15 cellular contexts compared by ENCODE assay signal in genomic region chr4:87416965-87417364, GRCh38. TPM values are rescaled to one million over a fixed set of nuclear protein-coding genes. Genes with fewer than 3 reads are reported as not detected.
DNase-seq lines count a peak whose midpoint lies in the region; ATAC-seq and TF ChIP-seq lines count a peak whose summit lies in the region.
"Had no signal": no experiment of that assay in that cellular context is flagged by ENCODE, and none has a peak within 500 bp of the region (broad histone marks: within the 10 kb centered on the region; RNA-seq: fewer than 3 reads in every experiment).

No MANE protein-coding gene starts in this region.

- no peak overlapping the region for H3K9ac ChIP-seq in colonic mucosa (ENCODE audit: low read depth in 2 of 2, low read length in 2 of 2)
- H3K9ac ChIP-seq in liver (ENCODE audit: low read depth in 1 of 2, low read length in 2 of 2): no peak overlapping the region
- no peak overlapping the region for H3K9ac ChIP-seq in mucosa of rectum (ENCODE audit: low read depth in 1 of 2, low read length in 2 of 2)
- H3K9ac ChIP-seq: BLaER1 had no signal

- H3K4me3 ChIP-seq in ACC112 (ENCODE audit: low read depth, low read length) (no peak overlapping the region), colonic mucosa (no peak overlapping the region), liver (ENCODE audit: low read depth in 1 of 3, low read length in 3 of 3) (no peak overlapping the region), mucosa of rectum (ENCODE audit: low read length in 2 of 2) (no peak overlapping the region), BE2C (ENCODE audit: low read depth, low read length) (no peak overlapping the region), body of pancreas (no peak overlapping the region)
- H3K4me3 ChIP-seq: BLaER1 had no signal

- peak; percentile 74 for DNase-seq in colonic mucosa
- no peak for DNase-seq in BE2C
- no peak for DNase-seq in NCI-H1694 treated with DMSO at 0.1 percent for 48 hours (lab: John Stamatoyannopoulos, UW)
- DNase-seq in GM19240 (ENCODE audit: insufficient read length, low spot score): no peak
- no peak for DNase-seq in body of pancreas
- DNase-seq: AML-193; CD4-positive, alpha-beta memory T cell; DMS153; DMS79; GDM1; H9 had no signal

- no peaks in the 10 kb centered on the region for H3K36me3 ChIP-seq in ACC112 (ENCODE audit: insufficient read depth, low read length)
- H3K36me3 ChIP-seq in colonic mucosa: no peaks in the 10 kb centered on the region
- H3K36me3 ChIP-seq in liver (ENCODE audit: control insufficient read depth in 4 of 4, insufficient read depth in 3 of 4, low read depth in 1 of 4, low read length in 3 of 4): no peaks in the 10 kb centered on the region
- no peaks in the 10 kb centered on the region for H3K36me3 ChIP-seq in mucosa of rectum (ENCODE audit: control insufficient read depth in 2 of 2, insufficient read depth in 2 of 2, low read length in 2 of 2)
- H3K36me3 ChIP-seq in BE2C: no peaks in the 10 kb centered on the region
- no peaks in the 10 kb centered on the region for H3K36me3 ChIP-seq in body of pancreas (replicated peaks in 1 of 2; ENCODE audit: insufficient read depth in 1 of 2, low read depth in 2 of 2)
- H3K36me3 ChIP-seq: BLaER1 had no signal

- H3K27ac ChIP-seq in ACC112 (ENCODE audit: low read depth, low read length): no peak overlapping the region
- H3K27ac ChIP-seq in colonic mucosa: peak overlapping the region; percentile 32
- H3K27ac ChIP-seq in liver (ENCODE audit: low read depth in 1 of 2, low read length in 2 of 2): peak overlapping the region; percentile 77 to 83
- peak overlapping the region; percentile 26 to 66 for H3K27ac ChIP-seq in mucosa of rectum (ENCODE audit: low read depth in 2 of 2, low read length in 2 of 2)
- no peak overlapping the region for H3K27ac ChIP-seq in body of pancreas
- H3K27ac ChIP-seq: BLaER1 had no signal

- H3K4me1 ChIP-seq in ACC112 (ENCODE audit: control insufficient read depth, insufficient read depth, low read length, unreplicated experiment) (no peaks in the 10 kb centered on the region), colonic mucosa (peaks cover 3% of the 10 kb centered on the region), liver (ENCODE audit: control insufficient read depth in 4 of 4, insufficient read depth in 4 of 4, low read length in 3 of 4) (peaks cover 13 to 53% (median 41%) of the 10 kb centered on the region in 4 donors), mucosa of rectum (ENCODE audit: control insufficient read depth in 2 of 2, insufficient read depth in 2 of 2, low read length in 2 of 2) (peaks cover 7 to 47% of the 10 kb centered on the region in 2 donors), BE2C (no peaks in the 10 kb centered on the region), body of pancreas (peaks cover 40% of the 10 kb centered on the region)

- 24% methylated on average over 3 of the region's 3 CpGs for WGBS in liver
- WGBS in body of pancreas, 2 donors: 42 to 60% methylated on average over 3 of the region's 3 CpGs

- TF ChIP-seq CTCF in colonic mucosa (IDR thresholded peaks at IDR 0.05) (no peak), liver (IDR thresholded peaks at IDR 0.05; ENCODE audit: low read depth, low read length, missing input control) (no peak), BE2C (IDR thresholded peaks at IDR 0.05; ENCODE audit: low read depth, low read length) (no peak), body of pancreas (IDR thresholded peaks at IDR 0.05) (no peak)

- no peaks in the 10 kb centered on the region for H3K79me2 ChIP-seq in ACC112 (ENCODE audit: control insufficient read depth, insufficient read depth, low read length, unreplicated experiment)

- H3K9me3 ChIP-seq in colonic mucosa (no peaks in the 10 kb centered on the region), liver (ENCODE audit: control insufficient read depth in 4 of 4, low read length in 3 of 4) (no peaks in the 10 kb centered on the region), mucosa of rectum (ENCODE audit: control insufficient read depth in 2 of 2, low read length in 2 of 2) (no peaks in the 10 kb centered on the region), BE2C (no peaks in the 10 kb centered on the region), body of pancreas (no peaks in the 10 kb centered on the region)

- H3K27me3 ChIP-seq in ACC112 (ENCODE audit: insufficient read depth, low read length) (no peaks in the 10 kb centered on the region), colonic mucosa (no peaks in the 10 kb centered on the region), liver (ENCODE audit: control insufficient read depth in 4 of 4, insufficient read depth in 4 of 4, low read length in 3 of 4) (no peaks in the 10 kb centered on the region), mucosa of rectum (ENCODE audit: control insufficient read depth in 2 of 2, insufficient read depth in 2 of 2, low read length in 2 of 2) (no peaks in the 10 kb centered on the region), BE2C (no peaks in the 10 kb centered on the region), body of pancreas (no peaks in the 10 kb centered on the region)
- H3K27me3 ChIP-seq: BLaER1 had no signal

- intact Hi-C loops in colonic mucosa (cut with DNase I): no loop called here
- intact Hi-C loops in body of pancreas (cut with DNase I): no loop called here

- no peak for TF ChIP-seq POLR2A in body of pancreas (IDR thresholded peaks at IDR 0.05)

- H2AFZ ChIP-seq in ACC112 (ENCODE audit: low read length, unreplicated experiment): peak overlapping the region; percentile 17

- no peak for ATAC-seq in body of pancreas

- peak; percentile 12 to 29 for TF ChIP-seq RAD21 in liver (IDR thresholded peaks at IDR 0.05)

TF ChIP-seq in liver, 16 proteins besides CTCF, POLR2A, EP300 and RAD21 (continues in another document):
- TF ChIP-seq ATF3 (IDR thresholded peaks at IDR 0.05) (no peak), REST (IDR thresholded peaks at IDR 0.05) (peak; percentile 72), NR2F2 (IDR thresholded peaks at IDR 0.05) (peak; percentile 42), MAX (IDR thresholded peaks at IDR 0.05) (peak; percentile 62), HNF4A (conservative IDR thresholded peaks at IDR 0.05) (peak; percentile 87 to 96), ZBTB33 (IDR thresholded peaks at IDR 0.05) (peak; percentile 77), HNF4G (IDR thresholded peaks at IDR 0.05) (no peak), GABPA (IDR thresholded peaks at IDR 0.05 in 1 of 2, conservative IDR thresholded peaks at IDR 0.05 in 1 of 2) (peak in 1 of 2 donors; percentile 22), EGR1 (IDR thresholded peaks at IDR 0.05; ENCODE audit: low read depth in 2 of 2) (peak in 1 of 2 donors; percentile 53), FOXA2 (IDR thresholded peaks at IDR 0.05) (peak; percentile 89), YY1 (IDR thresholded peaks at IDR 0.05) (peak; percentile 79)

RNA-seq across cellular contexts. Expression of gene NUDT9, which starts 5.4 kb away (rescaled TPM):
- total RNA-seq in colonic mucosa (10 to 100 TPM; 31.4 to 52.0 TPM), liver (10 to 100 TPM in 1 of 2 donors, 1 to 10 TPM in 1; 9.2 to 21.8 TPM), body of pancreas (10 to 100 TPM; 22.7 to 32.2 TPM)
- 10 to 100 TPM; 32.1 to 37.3 TPM for polyA plus RNA-seq in liver
- polyA plus RNA-seq in BE2C (2012; ENCODE audit: insufficient read depth, insufficient read length, low read depth): 39.2 TPM

RNA-seq across cellular contexts. Expression of gene HSD17B11, which starts 26.0 kb away (rescaled TPM):
- total RNA-seq in colonic mucosa (100 to 1,000 TPM; 138 to 219 TPM), liver (100 to 1,000 TPM; 109 to 120 TPM), body of pancreas (100 to 1,000 TPM in 1 of 2 donors, 10 to 100 TPM in 1; 21.4 to 105 TPM)
- 100 to 1,000 TPM in 1 of 2 donors, 10 to 100 TPM in 1; 94.8 to 133 TPM for polyA plus RNA-seq in liver
- polyA plus RNA-seq in BE2C (2012; ENCODE audit: insufficient read depth, insufficient read length, low read depth): 29.9 TPM

Comparison
In these comparisons a context has a peak if more than half of its experiments do, and no peak if none do; other contexts are left out.
1. H3K27ac ChIP-seq: peak in colonic mucosa (single experiment), liver (2 of 2) and mucosa of rectum (2 of 2); none in ACC112 (single experiment) and body of pancreas (0 of 4).